Comparison of ENCODE assay signal across 15 cellular contexts in the genomic region with DNA sequence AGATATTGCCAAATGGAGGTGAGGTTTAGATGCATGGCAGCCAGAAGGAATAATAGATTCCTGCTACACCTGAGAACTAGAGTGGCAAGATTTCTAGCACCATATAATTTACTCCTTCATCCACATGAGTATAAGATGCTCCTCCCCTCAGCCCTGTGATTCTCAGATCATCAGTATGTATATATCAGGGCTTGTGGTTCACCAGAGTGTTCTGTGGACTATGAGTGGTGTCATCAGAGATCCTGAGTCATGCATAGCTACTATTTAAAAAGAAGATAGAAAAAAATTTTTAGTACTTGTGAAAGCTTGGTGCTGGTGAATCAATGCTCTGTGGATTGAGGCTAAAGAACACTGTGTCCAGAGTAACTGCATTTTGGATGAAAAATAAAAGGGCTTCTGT.
DNase-seq lines count a peak whose midpoint lies in the region; ATAC-seq, FAIRE-seq and TF ChIP-seq lines count a peak whose summit lies in the region.
"Had no signal": no experiment of that assay in that cellular context is flagged by ENCODE, and none has a peak within 500 bp of the region (broad histone marks: within the 10 kb centered on the region; RNA-seq: fewer than 3 reads in every experiment).

No MANE protein-coding gene starts in this region.

- no peak overlapping the region for H4K8ac ChIP-seq in trophoblast cell (ENCODE audit: low read depth, low read length)

- H3K9ac ChIP-seq in PC-3 (ENCODE audit: low read length), result no peak overlapping the region
- H3K9ac ChIP-seq in trophoblast cell (ENCODE audit: low read length), result no peak overlapping the region

- H3K4me1 ChIP-seq in PC-3 (ENCODE audit: insufficient read depth, low read length) (no peaks in the 10 kb centered on the region), trophoblast cell (ENCODE audit: control insufficient read depth in 1 of 2, insufficient read depth in 2 of 2, low read length in 2 of 2) (no peaks in the 10 kb centered on the region)
- H3K4me1 ChIP-seq: HAP-1 had no signal

- no peaks in the 10 kb centered on the region for H3F3A ChIP-seq in PC-3 (ENCODE audit: low read length, unreplicated experiment)

- H2BK5ac ChIP-seq in trophoblast cell (ENCODE audit: low read depth, low read length, poor library complexity), result no peak overlapping the region

- no peaks in the 10 kb centered on the region for H4K20me1 ChIP-seq in PC-3 (ENCODE audit: low read length)

- CTCF ChIA-PET in PC-3 (lab: Charles Lee), result interaction anchor here (0.6 kb wide), 2 partner anchors 103 to 111 kb away, joined by 3 to 6 read pairs; no protein-coding TSS in a partner anchor

- no peaks in the 10 kb centered on the region for H3K79me1 ChIP-seq in trophoblast cell (ENCODE audit: low read length)

- H3K79me2 ChIP-seq in PC-3 (ENCODE audit: low read length) (no peaks in the 10 kb centered on the region), trophoblast cell (ENCODE audit: control insufficient read depth, insufficient read depth, low read length, poor library complexity) (no peaks in the 10 kb centered on the region)

- H2AK5ac ChIP-seq in trophoblast cell (ENCODE audit: low read length), result no peak overlapping the region

- no peak overlapping the region for H4K12ac ChIP-seq in trophoblast cell (ENCODE audit: low read depth, low read length)

- POLR2A ChIA-PET in PC-3 (lab: Charles Lee; ENCODE audit: unreplicated experiment), result interaction anchor here (0.7 kb wide), 1 partner anchor 729 kb away, joined by 3 read pairs; no protein-coding TSS in a partner anchor

- H3K4me2 ChIP-seq in PC-3 (ENCODE audit: low read length) (no peak overlapping the region), trophoblast cell (ENCODE audit: low read length) (no peak overlapping the region)

- H3K9me2 ChIP-seq in PC-3 (replicated peaks; ENCODE audit: low read length), result no peaks in the 10 kb centered on the region

- ATAC-seq in PC-3 (peak; percentile 86), HG02840 (IDR thresholded peaks at IDR 0.05; ENCODE audit: low FRiP score, unreplicated experiment) (no peak)
- ATAC-seq: activated T-cell treated with anti-CD3 and anti-CD28 coated beads, Interleukin-2, amount 50 U/mL, for 72 hours; stimulated activated memory B cell treated with anti-CD40 and anti-IgM and Interleukin-4, amounts not matched to agents 10 μg/mL and 1 μg/mL and 100 μg/mL, for 72 hours had no signal

- H3K27ac ChIP-seq in PC-3 (ENCODE audit: low read length) (no peak overlapping the region), epithelial cell of prostate (no peak overlapping the region), trophoblast cell (ENCODE audit: low read depth, low read length) (no peak overlapping the region)

- DNase-seq in GM03348 (ENCODE audit: low spot score) (peak; percentile 9), PC-3 (peak; percentile 67), epithelial cell of prostate (ENCODE audit: low read depth, low spot score) (peak; percentile 68), trophoblast cell (peak; percentile 9 to 27), NCI-H128 (lab: John Stamatoyannopoulos, UW; ENCODE audit: unreplicated experiment) (no peak), NCI-H2107 (lab: John Stamatoyannopoulos, UW) (no peak), D721Med (ENCODE audit: insufficient read length, low spot score) (no peak)
- DNase-seq: activated CD4-positive, CD25-positive, alpha-beta regulatory T cell treated with anti-CD3 and anti-CD28 coated beads, Interleukin-2, amount 50 U/mL, for 72 hours; activated T-cell treated with anti-CD3 and anti-CD28 coated beads, Interleukin-2, amount 50 U/mL, for 72 hours; Karpas-422; NCI-H446 treated with DMSO at 0.1 percent for 48 hours; SIG-M5 had no signal

- H3K9me3 ChIP-seq in PC-3 (ENCODE audit: low read length), result no peaks in the 10 kb centered on the region
- no peaks in the 10 kb centered on the region for H3K9me3 ChIP-seq in trophoblast cell (ENCODE audit: insufficient read depth, low read depth, low read length)
- H3K9me3 ChIP-seq: HAP-1 had no signal

- no peak overlapping the region for H2AFZ ChIP-seq in PC-3 (ENCODE audit: low read length)
- no peak overlapping the region for H2AFZ ChIP-seq in trophoblast cell (ENCODE audit: insufficient read depth, low read length, poor library complexity)

- no peak for TF ChIP-seq CTCF in PC-3 (conservative IDR thresholded peaks at IDR 0.05; ENCODE audit: low read depth, low read length)
- TF ChIP-seq CTCF in D721Med (IDR thresholded peaks at IDR 0.05; ENCODE audit: insufficient read depth, missing control alignments), result no peak

- no peak overlapping the region for H3K4ac ChIP-seq in trophoblast cell (ENCODE audit: low read depth, low read length)

- H3K23ac ChIP-seq in trophoblast cell (ENCODE audit: low read length), result no peak overlapping the region

- H3K36me3 ChIP-seq in PC-3 (ENCODE audit: low read depth, low read length) (no peaks in the 10 kb centered on the region), trophoblast cell (ENCODE audit: control insufficient read depth in 1 of 2, insufficient read depth in 2 of 2, low read length in 2 of 2) (no peaks in the 10 kb centered on the region)
- H3K36me3 ChIP-seq: HAP-1 had no signal

- no TSS peak for BruUV-seq in PC-3 (replicated peaks; lab: Mats Ljungman, UMichigan)

- H3K4me3 ChIP-seq in PC-3 (ENCODE audit: low read length) (no peak overlapping the region), trophoblast cell (ENCODE audit: low read depth, low read length) (no peak overlapping the region)
- H3K4me3 ChIP-seq: HAP-1 had no signal

- H2BK12ac ChIP-seq in trophoblast cell (ENCODE audit: low read length), result no peak overlapping the region

- no peak overlapping the region for H3K14ac ChIP-seq in trophoblast cell (ENCODE audit: low read length)

- no peak for FAIRE-seq in D721Med (lab: Jason Lieb, UNC)

- H4K91ac ChIP-seq in trophoblast cell (ENCODE audit: low read depth, low read length), result no peak overlapping the region

- no peak overlapping the region for H3K18ac ChIP-seq in trophoblast cell (ENCODE audit: low read length)

- no peak overlapping the region for H2BK120ac ChIP-seq in trophoblast cell (ENCODE audit: insufficient read depth, low read length, poor library complexity)

- intact Hi-C loops in PC-3 (cut with micrococcal nuclease), result no loop called here

- no peaks in the 10 kb centered on the region for H3K27me3 ChIP-seq in PC-3 (ENCODE audit: low read length)
- no peaks in the 10 kb centered on the region for H3K27me3 ChIP-seq in trophoblast cell (ENCODE audit: insufficient read depth, low read length)

Comparison
In these comparisons a context has a peak if more than half of its experiments do, and no peak if none do; other contexts are left out.
1. DNase-seq: peak in GM03348 (single experiment), PC-3 (single experiment), epithelial cell of prostate (single experiment) and trophoblast cell (2 of 2); none in NCI-H128 (single experiment), NCI-H2107 (single experiment) and D721Med (single experiment).